ENCODE assay signal across 13 cellular contexts in the genomic region with DNA sequence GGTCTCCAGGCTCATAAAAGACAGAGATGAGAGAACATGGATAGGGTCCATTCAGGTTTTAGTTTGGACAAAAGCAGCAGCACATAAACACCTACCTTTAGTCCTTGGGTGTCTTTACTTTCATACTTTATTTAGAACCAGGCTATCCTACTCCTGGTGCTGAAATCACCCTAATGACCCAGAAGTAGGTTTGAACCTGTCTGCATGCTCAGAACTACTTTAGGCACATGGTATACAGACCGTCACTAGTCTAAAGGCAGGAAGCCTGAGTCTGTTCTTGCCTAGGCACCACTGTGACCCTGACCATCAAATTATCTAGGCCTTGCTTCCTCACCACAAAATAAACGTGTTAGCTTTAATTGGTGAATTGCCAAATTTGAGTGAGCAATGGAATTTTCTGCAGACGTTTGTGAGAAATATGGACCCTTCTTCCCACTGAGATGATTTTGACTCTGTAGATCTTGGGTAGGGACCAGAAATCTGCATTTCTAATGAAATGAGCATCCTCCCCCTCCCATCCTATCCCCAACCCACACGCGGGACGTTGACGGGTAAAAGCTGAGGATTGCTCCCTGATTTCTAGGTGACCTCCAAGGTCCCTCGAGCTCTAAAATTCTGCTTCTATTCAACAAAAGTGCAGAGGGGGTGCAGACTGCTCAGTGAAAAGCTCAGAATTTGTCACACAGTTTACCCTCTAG.
"Had no signal": no experiment of that assay in that cellular context is flagged by ENCODE, and none has a peak within 500 bp of the region (broad histone marks: within the 10 kb centered on the region; RNA-seq: fewer than 3 reads in every experiment).

No MANE protein-coding gene starts in this region.

- DNase-seq: activated CD4-positive, alpha-beta T cell treated with anti-CD3 and anti-CD28 coated beads for 4 hours; activated CD8-positive, alpha-beta memory T cell treated with anti-CD3 and anti-CD28 coated beads, Interleukin-2, amount 50 U/mL, for 4 hours; activated CD8-positive, alpha-beta T cell treated with anti-CD3 and anti-CD28 coated beads for 36 hours; activated gamma-delta T cell treated with Interleukin-2 at 50 U/mL for 16 hours; amygdala; dermis blood vessel endothelial cell; midbrain; stimulated activated naive CD8-positive, alpha-beta T cell treated with anti-CD3 and anti-CD28 coated beads, Interleukin-15, amount 100 ng/mL, for 72 hours had no signal

- H3K9me3 Mint-ChIP-seq: activated CD8-positive, alpha-beta T cell treated with anti-CD3 and anti-CD28 coated beads for 36 hours; stimulated activated naive CD8-positive, alpha-beta T cell treated with anti-CD3 and anti-CD28 coated beads, Interleukin-15, amount 100 ng/mL, for 72 hours; type B pancreatic cell had no signal

- H3K9me3 ChIP-seq: breast epithelium, gastroesophageal sphincter had no signal

- H3K4me1 ChIP-seq: breast epithelium had no signal

- ATAC-seq: activated CD8-positive, alpha-beta T cell treated with anti-CD3 and anti-CD28 coated beads for 36 hours; gastroesophageal sphincter; sciatic nerve; stimulated activated naive CD8-positive, alpha-beta T cell treated with anti-CD3 and anti-CD28 coated beads, Interleukin-15, amount 100 ng/mL, for 72 hours had no signal

- H3K4me1 Mint-ChIP-seq: stimulated activated naive CD8-positive, alpha-beta T cell treated with anti-CD3 and anti-CD28 coated beads, Interleukin-15, amount 100 ng/mL, for 72 hours had no signal

- H3K4me3 ChIP-seq: breast epithelium, gastroesophageal sphincter had no signal

- H3K27me3 ChIP-seq: breast epithelium, gastroesophageal sphincter had no signal

- H3K27ac ChIP-seq: breast epithelium, gastroesophageal sphincter had no signal

- H3K27me3 Mint-ChIP-seq: activated CD8-positive, alpha-beta T cell treated with anti-CD3 and anti-CD28 coated beads for 36 hours; activated naive CD8-positive, alpha-beta T cell; stimulated activated naive CD8-positive, alpha-beta T cell treated with anti-CD3 and anti-CD28 coated beads, Interleukin-15, amount 100 ng/mL, for 72 hours; type B pancreatic cell had no signal

- H3K36me3 ChIP-seq: breast epithelium had no signal

- H3K27ac Mint-ChIP-seq: activated CD8-positive, alpha-beta T cell treated with anti-CD3 and anti-CD28 coated beads for 36 hours; activated naive CD8-positive, alpha-beta T cell; type B pancreatic cell had no signal

- H3K4me3 Mint-ChIP-seq: activated CD8-positive, alpha-beta T cell treated with anti-CD3 and anti-CD28 coated beads for 36 hours; activated naive CD8-positive, alpha-beta T cell; stimulated activated naive CD8-positive, alpha-beta T cell treated with anti-CD3 and anti-CD28 coated beads, Interleukin-15, amount 100 ng/mL, for 72 hours; type B pancreatic cell had no signal
